ENCODE assay signal across 10 cellular contexts in the genomic region with DNA sequence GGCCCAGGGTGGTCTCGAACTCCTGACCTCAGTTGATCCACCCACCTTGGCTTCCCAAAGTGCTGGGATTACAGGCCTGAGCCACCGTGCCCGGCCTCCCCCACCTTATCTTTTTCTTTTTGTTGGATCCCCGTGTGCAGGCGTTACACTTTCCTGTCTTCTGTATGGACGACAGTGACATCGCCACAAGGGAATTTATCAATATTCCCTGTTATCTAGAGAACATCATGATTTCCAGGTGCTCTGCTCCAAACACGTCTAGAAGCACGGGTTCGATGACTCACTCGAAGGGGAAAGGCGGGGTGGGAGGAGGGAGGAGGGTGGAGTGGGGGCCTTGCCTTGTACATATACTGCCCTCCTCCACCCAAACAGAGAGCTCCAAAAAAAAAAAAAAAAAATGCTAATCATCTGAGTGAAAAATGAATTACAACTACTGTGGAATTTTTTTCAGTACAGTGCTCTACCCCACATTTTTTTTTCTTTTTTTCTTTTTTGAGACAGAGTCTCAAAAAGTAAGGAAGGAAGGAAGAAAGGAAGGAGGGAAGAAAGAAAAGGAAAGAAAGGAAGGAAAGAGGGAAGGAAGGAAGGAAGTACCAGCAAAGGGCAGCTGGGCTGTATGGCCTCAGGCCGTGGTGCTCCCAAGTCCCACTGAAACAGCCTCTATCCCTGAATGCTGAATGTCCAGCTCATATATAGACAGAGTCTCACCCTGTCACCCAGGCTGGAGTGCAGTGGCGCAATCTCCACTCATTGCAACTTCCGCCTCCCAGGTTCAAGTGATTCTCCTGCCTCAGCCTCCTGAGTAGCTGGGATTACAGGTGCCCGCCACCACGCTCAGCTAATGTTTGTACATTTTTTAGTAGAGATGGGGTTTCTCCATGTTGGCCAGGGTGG. TPM values are rescaled to one million over a fixed set of nuclear protein-coding genes. Genes with fewer than 3 reads are reported as not detected.
DNase-seq lines count a peak whose midpoint lies in the region; ATAC-seq, FAIRE-seq and TF ChIP-seq lines count a peak whose summit lies in the region.
"Had no signal": no experiment of that assay in that cellular context is flagged by ENCODE, and none has a peak within 500 bp of the region (broad histone marks: within the 10 kb centered on the region; RNA-seq: fewer than 3 reads in every experiment).

No MANE protein-coding gene starts in this region.

- H3K4me1 Mint-ChIP-seq in MCF 10A (ENCODE audit: insufficient read depth, unreplicated experiment) (peaks cover 9% of the 10 kb centered on the region), type B pancreatic cell (ENCODE audit: unreplicated experiment) (peaks cover 15% of the 10 kb centered on the region)
- H3K4me1 Mint-ChIP-seq in naive thymus-derived CD4-positive, alpha-beta T cell, result no peaks in the 10 kb centered on the region
- H3K4me1 Mint-ChIP-seq: T-cell had no signal

- no peak overlapping the region for H3K4me3 ChIP-seq in naive thymus-derived CD4-positive, alpha-beta T cell (ENCODE audit: low read length)

- no peaks in the 10 kb centered on the region for H3K36me3 ChIP-seq in naive thymus-derived CD4-positive, alpha-beta T cell (ENCODE audit: control insufficient read depth in 2 of 3, insufficient read depth in 3 of 3, low read length in 3 of 3)

- H3K27ac ChIP-seq in naive thymus-derived CD4-positive, alpha-beta T cell (ENCODE audit: low read depth, low read length), result no peak overlapping the region

- TF ChIP-seq CTCF in MCF 10A (IDR thresholded peaks at IDR 0.05; ENCODE audit: unreplicated experiment), result no peak
- TF ChIP-seq CTCF in type B pancreatic cell (conservative IDR thresholded peaks at IDR 0.05), result no peak

- H3K27me3 Mint-ChIP-seq in MCF 10A (ENCODE audit: insufficient read depth, unreplicated experiment) (no peaks in the 10 kb centered on the region), type B pancreatic cell (no peaks in the 10 kb centered on the region)
- peaks cover 0 to 4% (median 0%) of the 10 kb centered on the region in 5 donors for H3K27me3 Mint-ChIP-seq in naive thymus-derived CD4-positive, alpha-beta T cell

- peak overlapping the region; percentile 44 for H3K4me3 Mint-ChIP-seq in MCF 10A (ENCODE audit: unreplicated experiment)
- no peak overlapping the region for H3K4me3 Mint-ChIP-seq in type B pancreatic cell
- no peak overlapping the region for H3K4me3 Mint-ChIP-seq in naive thymus-derived CD4-positive, alpha-beta T cell
- H3K4me3 Mint-ChIP-seq: T-cell had no signal

- BruUV-seq in MCF 10A (replicated peaks; lab: Mats Ljungman, UMichigan), result no TSS peak

- CTCF ChIA-PET in MCF 10A (lab: Yijun Ruan, JAX), result interaction anchor here (0.6 kb wide), 1 partner anchor 534 kb away, joined by 3 read pairs; no protein-coding TSS in a partner anchor
- CTCF ChIA-PET in naive thymus-derived CD4-positive, alpha-beta T cell (lab: Charles Lee), result interaction anchor here (0.9 kb wide), 1 partner anchor 70 kb away, joined by 3 read pairs; no protein-coding TSS in a partner anchor

- H3K9me3 ChIP-seq in naive thymus-derived CD4-positive, alpha-beta T cell (ENCODE audit: control insufficient read depth in 2 of 3, low read length in 3 of 3), result no peaks in the 10 kb centered on the region

- FAIRE-seq in HTR-8/SVneo (lab: Jason Lieb, UNC), result peak; percentile 90
- FAIRE-seq: G401.6 had no signal

- no peaks in the 10 kb centered on the region for H3K9me3 Mint-ChIP-seq in MCF 10A (ENCODE audit: unreplicated experiment)
- no peaks in the 10 kb centered on the region for H3K9me3 Mint-ChIP-seq in type B pancreatic cell
- H3K9me3 Mint-ChIP-seq in activated naive CD4-positive, alpha-beta T cell treated with anti-CD3 and anti-CD28 coated beads, Interleukin-2, amount 50 U/mL, for 72 hours, result no peaks in the 10 kb centered on the region
- peaks cover 0 to 1% (median 0%) of the 10 kb centered on the region in 11 donors for H3K9me3 Mint-ChIP-seq in naive thymus-derived CD4-positive, alpha-beta T cell
- H3K9me3 Mint-ChIP-seq: T-cell had no signal

- H3K36me3 Mint-ChIP-seq in MCF 10A (ENCODE audit: insufficient read depth, unreplicated experiment), result peaks cover 12% of the 10 kb centered on the region
- no peaks in the 10 kb centered on the region for H3K36me3 Mint-ChIP-seq in type B pancreatic cell
- H3K36me3 Mint-ChIP-seq in activated naive CD4-positive, alpha-beta T cell treated with anti-CD3 and anti-CD28 coated beads, Interleukin-2, amount 50 U/mL, for 72 hours, result no peaks in the 10 kb centered on the region
- H3K36me3 Mint-ChIP-seq in naive thymus-derived CD4-positive, alpha-beta T cell, result no peaks in the 10 kb centered on the region
- H3K36me3 Mint-ChIP-seq: T-cell had no signal

- H3K27me3 ChIP-seq in naive thymus-derived CD4-positive, alpha-beta T cell (ENCODE audit: control insufficient read depth in 2 of 2, insufficient read depth in 2 of 2, low read length in 2 of 2), result no peaks in the 10 kb centered on the region

- H3K4me1 ChIP-seq in naive thymus-derived CD4-positive, alpha-beta T cell (ENCODE audit: control insufficient read depth in 2 of 2, insufficient read depth in 2 of 2, low read length in 2 of 2), result no peaks in the 10 kb centered on the region

- intact Hi-C loops in MCF 10A (cut with micrococcal nuclease), result no loop called here
- intact Hi-C loops in naive thymus-derived CD4-positive, alpha-beta T cell (cut with micrococcal nuclease), result no loop called here

- no peak for ATAC-seq in activated naive CD4-positive, alpha-beta T cell treated with anti-CD3 and anti-CD28 coated beads, Interleukin-2, amount 50 U/mL, for 72 hours
- ATAC-seq in naive thymus-derived CD4-positive, alpha-beta T cell, result no peak
- ATAC-seq: T-cell had no signal

- H3K27ac Mint-ChIP-seq in MCF 10A (ENCODE audit: low read depth, unreplicated experiment) (no peak overlapping the region), type B pancreatic cell (peak overlapping the region; percentile 92)
- H3K27ac Mint-ChIP-seq in activated naive CD4-positive, alpha-beta T cell treated with anti-CD3 and anti-CD28 coated beads, Interleukin-2, amount 50 U/mL, for 72 hours, result no peak overlapping the region
- peak overlapping the region in 1 of 9 donors; percentile 36 for H3K27ac Mint-ChIP-seq in naive thymus-derived CD4-positive, alpha-beta T cell
- H3K27ac Mint-ChIP-seq: T-cell had no signal

- DNase-seq in HTR-8/SVneo (ENCODE audit: insufficient read length, low spot score) (peak; percentile 83), MCF 10A (ENCODE audit: unreplicated experiment) (peak; percentile 49), kidney tubule cell (ENCODE audit: low spot score) (peak; percentile 63), type B pancreatic cell (ENCODE audit: extremely low spot score, unreplicated experiment) (no peak), Kasumi-1 (lab: John Stamatoyannopoulos, UW) (no peak)
- no peak for DNase-seq in activated naive CD4-positive, alpha-beta T cell treated with anti-CD3 and anti-CD28 coated beads, Interleukin-2, amount 50 U/mL, for 72 hours (ENCODE audit: low spot score in 2 of 2)
- no peak for DNase-seq in naive thymus-derived CD4-positive, alpha-beta T cell
- DNase-seq in activated CD4-positive, CD25-positive, alpha-beta regulatory T cell (lab: John Stamatoyannopoulos, UW), result no peak
- DNase-seq: T-cell had no signal

- POLR2A ChIA-PET in MCF 10A (lab: Yijun Ruan, JAX), result interaction anchor here (1.5 to 2.1 kb wide), 2 partner anchors 8 to 37 kb away, joined by 3 to 4 read pairs; partner anchors contain the start of gene INSR
- POLR2A ChIA-PET in naive thymus-derived CD4-positive, alpha-beta T cell (lab: Charles Lee), result interaction anchor here (0.6 kb wide), 1 partner anchor 531 kb away, joined by 3 read pairs; no protein-coding TSS in a partner anchor

RNA-seq across cellular contexts. Expression of gene INSR, which starts 36.8 kb away (rescaled TPM):
- 8.8 and 11.8 TPM in 2 replicates for total RNA-seq in MCF 10A (2022)
- 33.7 and 55.3 TPM in 2 replicates for total RNA-seq in type B pancreatic cell (ENCODE audit: low replicate concordance)
- 1 to 10 TPM; 3.6 TPM for total RNA-seq in activated naive CD4-positive, alpha-beta T cell treated with anti-CD3 and anti-CD28 coated beads, Interleukin-2, amount 50 U/mL, for 72 hours
- 1 to 10 TPM in 4 of 5 experiments, under 1 TPM in 1; 0.89 to 9.9 (median 3.9) TPM for total RNA-seq in naive thymus-derived CD4-positive, alpha-beta T cell
- polyA plus RNA-seq in naive thymus-derived CD4-positive, alpha-beta T cell, result under 1 TPM; 0.29 to 0.71 TPM

Comparison
In these comparisons a context has a peak if more than half of its experiments do, and no peak if none do; other contexts are left out.
1. DNase-seq: peak in HTR-8/SVneo (single experiment), MCF 10A (single experiment) and kidney tubule cell (single experiment); none in type B pancreatic cell (single experiment), activated naive CD4-positive, alpha-beta T cell treated with anti-CD3 and anti-CD28 coated beads, Interleukin-2, amount 50 U/mL, for 72 hours (0 of 2), naive thymus-derived CD4-positive, alpha-beta T cell (0 of 9), activated CD4-positive, CD25-positive, alpha-beta regulatory T cell (0 of 4) and Kasumi-1 (0 of 2).